In genomic region chr6:147664092-147664491, GRCh38 we compare ENCODE assay signal across 28 cellular contexts.
A peak's percentile ranks its signal among the peaks of the same experiment; 100 is the strongest.
DNase-seq lines count a peak whose midpoint lies in the region; ATAC-seq, FAIRE-seq and TF ChIP-seq lines count a peak whose summit lies in the region.
"Had no signal": no experiment of that assay in that cellular context is flagged by ENCODE, and none has a peak within 500 bp of the region (broad histone marks: within the 10 kb centered on the region; RNA-seq: fewer than 3 reads in every experiment).

No MANE protein-coding gene starts in this region.

- no TSS peak for BruUV-seq in K562 (replicated peaks; lab: Mats Ljungman, UMichigan)

- TF ChIP-seq CTCF in K562 (IDR thresholded peaks at IDR 0.05 in 2 of 3, conservative IDR thresholded peaks at IDR 0.05 in 1 of 3; ENCODE audit: insufficient read depth in 2 of 3, low read depth in 1 of 3, low read length in 3 of 3) (no peak), heart right ventricle (IDR thresholded peaks at IDR 0.05) (no peak)

- no peaks in the 10 kb centered on the region for H4K20me1 ChIP-seq in K562 (replicated peaks; ENCODE audit: control insufficient read depth, insufficient read depth, low read length)

- H3K4me2 ChIP-seq in K562 (ENCODE audit: insufficient read depth, low read length) = no peak overlapping the region

- TF ChIP-seq EP300 in K562 (IDR thresholded peaks at IDR 0.05; ENCODE audit: low read length) = no peak

- no peak for TF ChIP-seq RAD21 in K562 (CRISPR knock-in tag; conservative IDR thresholded peaks at IDR 0.05 in 1 of 2, IDR thresholded peaks at IDR 0.05 in 1 of 2)

- CTCF ChIA-PET in K562 (lab: Yijun Ruan, JAX; ENCODE audit: low intra/inter-chr PET ratio) = no interaction called here

- intact Hi-C loops in K562 (cut with micrococcal nuclease) (loop anchor here (5.0 to 10.0 kb wide), 2 partner anchors 43 to 141 kb away; no protein-coding TSS in a partner anchor), heart right ventricle (cut with DNase I) (no loop called here)

- H3K36me3 ChIP-seq in K562 (ENCODE audit: control insufficient read depth, insufficient read depth, low read length) (peaks cover 16% of the 10 kb centered on the region), heart right ventricle (no peaks in the 10 kb centered on the region)
- H3K36me3 ChIP-seq: BE2C, MG63 had no signal

- WGBS in K562 (ENCODE audit: insufficient coverage, low coverage, missing lambda C conversion rate) = 44% methylated on average over 2 of the region's 2 CpGs
- 48 to 68% methylated on average over 2 of the region's 2 CpGs for WGBS in heart right ventricle, 2 donors

- H2AFZ ChIP-seq in K562 (ENCODE audit: low read depth, low read length) = no peak overlapping the region

- H3K9me1 ChIP-seq in K562 (ENCODE audit: control insufficient read depth, insufficient read depth, low read length) = no peaks in the 10 kb centered on the region

- H3K27me3 ChIP-seq in K562 (ENCODE audit: control insufficient read depth in 2 of 2, insufficient read depth in 2 of 2, low read length in 2 of 2) = no peaks in the 10 kb centered on the region
- H3K27me3 ChIP-seq in heart right ventricle = peaks cover 0 to 4% (median 0%) of the 10 kb centered on the region in 7 donors
- H3K27me3 ChIP-seq: BE2C, MG63 had no signal

- H3K4me3 ChIP-seq in K562 (no peak overlapping the region), heart right ventricle (no peak overlapping the region)
- H3K4me3 ChIP-seq: MG63 had no signal

- in situ Hi-C loops in K562 (cut with MboI) = no loop called here

- FAIRE-seq in K562 (lab: Jason Lieb, UNC) = no peak
- FAIRE-seq: GM12892, HTR-8/SVneo had no signal

- POLR2A ChIA-PET in K562 (lab: Yijun Ruan, JAX) = interaction anchor here (0.8 kb wide), 1 partner anchor 53 kb away, joined by 5 read pairs; no protein-coding TSS in a partner anchor

- H3K4me1 ChIP-seq in K562 (replicated peaks in 1 of 2; ENCODE audit: control insufficient read depth in 2 of 2, insufficient read depth in 2 of 2, low read length in 2 of 2) (peaks cover 4 to 11% of the 10 kb centered on the region in 2 experiments; a peak in 4 of 5 replicates), heart right ventricle (no peaks in the 10 kb centered on the region)
- H3K4me1 ChIP-seq: BE2C had no signal

- H3K27ac ChIP-seq in K562 (ENCODE audit: extremely low read depth, low read depth, low read length) = no peak overlapping the region
- no peak overlapping the region for H3K27ac ChIP-seq in heart right ventricle
- H3K27ac ChIP-seq: 22Rv1, RWPE1 had no signal

- no peak overlapping the region for H3K9ac ChIP-seq in K562 (ENCODE audit: insufficient read depth in 1 of 2, low read depth in 2 of 2, low read length in 2 of 2)

- no peak for TF ChIP-seq POLR2A in K562 (conservative IDR thresholded peaks at IDR 0.05)

- H3K79me2 ChIP-seq in K562 (ENCODE audit: control insufficient read depth, insufficient read depth, low read length) = peaks cover 64% of the 10 kb centered on the region

- DNase-seq in NCI-H1417 (lab: John Stamatoyannopoulos, UW) (peak in 2 of 3 experiments; percentile 14 to 55), NCI-H1417 treated with DMSO at 0.1 percent for 48 hours (lab: John Stamatoyannopoulos, UW) (no peak), NCI-H2227 treated with DMSO at 0.1 percent for 48 hours (lab: John Stamatoyannopoulos, UW) (peak; percentile 81), K562 (ENCODE audit: extremely low read depth in 1 of 4, low spot score in 3 of 4) (peak in 1 of 4 experiments; percentile 25), heart right ventricle (no peak), ureter (ENCODE audit: low spot score) (no peak), T-helper 2 cell (no peak)
- DNase-seq: ACHN, BE2C, Calu3, DMS153, DND-41, H7, KBM-7, MG63, NCI-H1105 treated with DMSO at 0.1 percent for 48 hours, NCI-H187, NCI-H2081 treated with DMSO at 0.1 percent for 48 hours, NCI-H446 treated with DMSO at 0.1 percent for 48 hours, NCI-H526, NCI-H82, SHP77 had no signal

- ATAC-seq in K562 (no peak), heart right ventricle (no peak), GM19463 (IDR thresholded peaks at IDR 0.05; ENCODE audit: unreplicated experiment) (no peak)
- ATAC-seq: Panc1 had no signal

- H3K9me3 ChIP-seq in K562 (replicated peaks; ENCODE audit: control insufficient read depth, insufficient read depth, low read depth, low read length) = peaks cover 8% of the 10 kb centered on the region
- peaks cover 0 to 6% (median 0%) of the 10 kb centered on the region in 11 donors for H3K9me3 ChIP-seq in heart right ventricle
- H3K9me3 ChIP-seq: BE2C, MG63 had no signal

TF ChIP-seq in K562, 482 proteins besides CTCF, POLR2A, EP300 and RAD21 (continues in another document):
- TF ChIP-seq RAD51 (IDR thresholded peaks at IDR 0.05; ENCODE audit: borderline replicate concordance, low read depth) (no peak), PTRF (tag; IDR thresholded peaks at IDR 0.05) (no peak), KDM1A (IDR thresholded peaks at IDR 0.05) (peak; percentile 73 to 76; a peak in 3 of 4 replicates), DIDO1 (tag; IDR thresholded peaks at IDR 0.05; ENCODE audit: low read depth) (no peak), MCM7 (IDR thresholded peaks at IDR 0.05) (no peak), CBFA2T3 (IDR thresholded peaks at IDR 0.05) (0 out of 2 replicates have a peak, but pooled peaks have one; percentile 12), ZNF707 (CRISPR knock-in tag; conservative IDR thresholded peaks at IDR 0.05) (no peak), EHMT2 (IDR thresholded peaks at IDR 0.05) (no peak), GABPA (tag; conservative IDR thresholded peaks at IDR 0.05; ENCODE audit: low read depth) (no peak), ZNF551 (CRISPR knock-in tag; IDR thresholded peaks at IDR 0.05) (no peak), AFF1 (IDR thresholded peaks at IDR 0.05; ENCODE audit: low read depth in 1 of 2, partially characterized antibody in 2 of 2) (no peak), GTF2F1 (IDR thresholded peaks at IDR 0.05; ENCODE audit: low read depth, low read length) (no peak), SREBF2 (CRISPR knock-in tag; IDR thresholded peaks at IDR 0.05) (no peak), MXI1 (IDR thresholded peaks at IDR 0.05; ENCODE audit: low read depth, low read length) (no peak), ARHGAP35 (IDR thresholded peaks at IDR 0.05; ENCODE audit: partially characterized antibody) (no peak), KLF13 (tag; IDR thresholded peaks at IDR 0.05; ENCODE audit: borderline replicate concordance, low read depth) (no peak), DMBX1 (CRISPR knock-in tag; IDR thresholded peaks at IDR 0.05; ENCODE audit: borderline replicate concordance) (no peak), NCOR1 (IDR thresholded peaks at IDR 0.05) (no peak), RFX7 (CRISPR knock-in tag; IDR thresholded peaks at IDR 0.05) (no peak), ZNF224 (CRISPR knock-in tag; IDR thresholded peaks at IDR 0.05) (no peak)
- TF ChIP-seq, protein P1, sequence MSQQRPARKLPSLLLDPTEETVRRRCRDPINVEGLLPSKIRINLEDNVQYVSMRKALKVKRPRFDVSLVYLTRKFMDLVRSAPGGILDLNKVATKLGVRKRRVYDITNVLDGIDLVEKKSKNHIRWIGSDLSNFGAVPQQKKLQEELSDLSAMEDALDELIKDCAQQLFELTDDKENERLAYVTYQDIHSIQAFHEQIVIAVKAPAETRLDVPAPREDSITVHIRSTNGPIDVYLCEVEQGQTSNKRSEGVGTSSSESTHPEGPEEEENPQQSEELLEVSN (IDR thresholded peaks at IDR 0.05; ENCODE audit: borderline replicate concordance in 1 of 2, extremely low read depth in 1 of 2, insufficient read depth in 1 of 2, insufficient read length in 1 of 2, low read depth in 1 of 2, low read length in 1 of 2, poor library complexity in 1 of 2, severe bottlenecking in 1 of 2) = no peak

Comparison
In these comparisons a context has a peak if more than half of its experiments do, and no peak if none do; other contexts are left out.
1. DNase-seq: peak in NCI-H1417 (2 of 3) and NCI-H2227 treated with DMSO at 0.1 percent for 48 hours (single experiment); none in NCI-H1417 treated with DMSO at 0.1 percent for 48 hours (single experiment), heart right ventricle (0 of 2), ureter (single experiment) and T-helper 2 cell (0 of 5).